Comparison of ENCODE assay signal across 8 cellular contexts in genomic region chr14:88792572-88793258, GRCh38. TPM values are rescaled to one million over a fixed set of nuclear protein-coding genes. Genes with fewer than 3 reads are reported as not detected.
DNase-seq lines count a peak whose midpoint lies in the region; ATAC-seq and TF ChIP-seq lines count a peak whose summit lies in the region.

Gene EML5 (minus strand): TSS chr14:88792953. CDS start chr14:88792503, 450 bp downstream.

- H3K27ac ChIP-seq in duodenal mucosa (ENCODE audit: low read depth, low read length) (peak within 1 kb of the TSS; percentile 50), lower lobe of right lung (peak within 1 kb of the TSS; percentile 80)

- H3K4me1 ChIP-seq in BE2C = no peaks in the 10 kb centered on the region
- H3K4me1 ChIP-seq in duodenal mucosa (ENCODE audit: control insufficient read depth in 1 of 2, insufficient read depth in 2 of 2, low read length in 2 of 2) = peaks cover 0 to 10% of the 10 kb centered on the region in 2 donors
- H3K4me1 ChIP-seq in lower lobe of right lung = peaks cover 13% of the 10 kb centered on the region

- H3K36me3 ChIP-seq in BE2C (peaks cover 16% of the 10 kb centered on the region), duodenal mucosa (ENCODE audit: control insufficient read depth in 1 of 2, insufficient read depth in 2 of 2, low read length in 2 of 2) (no peaks in the 10 kb centered on the region), lower lobe of right lung (no peaks in the 10 kb centered on the region)

- peaks cover 25% of the 10 kb centered on the region for H3K4me1 Mint-ChIP-seq in activated CD4-positive, alpha-beta memory T cell treated with anti-CD3 and anti-CD28 coated beads for 36 hours (ENCODE audit: low read depth)

- H3K36me3 Mint-ChIP-seq in activated CD4-positive, alpha-beta memory T cell treated with anti-CD3 and anti-CD28 coated beads for 36 hours = no peaks in the 10 kb centered on the region

- CTCF ChIA-PET in activated CD4-positive, alpha-beta memory T cell treated with anti-CD3 and anti-CD28 coated beads for 36 hours (lab: Charles Lee) = interaction anchor here (0.6 to 2.7 kb wide), 10 partner anchors 8 to 140 kb away, joined by 3 to 13 read pairs (median 3); partner anchors contain the start of gene TTC8

- H3K9me3 ChIP-seq in BE2C (no peaks in the 10 kb centered on the region), duodenal mucosa (ENCODE audit: control insufficient read depth in 1 of 2, low read length in 2 of 2) (no peaks in the 10 kb centered on the region), lower lobe of right lung (no peaks in the 10 kb centered on the region)

- H3K27me3 ChIP-seq in BE2C (no peaks in the 10 kb centered on the region), duodenal mucosa (ENCODE audit: control insufficient read depth in 1 of 2, insufficient read depth in 2 of 2, low read length in 2 of 2) (peaks cover 14 to 29% of the 10 kb centered on the region in 2 donors), lower lobe of right lung (ENCODE audit: low read depth) (no peaks in the 10 kb centered on the region)

- H3K9ac ChIP-seq in duodenal mucosa (ENCODE audit: low read depth in 1 of 2, low read length in 2 of 2) = peak within 1 kb of the TSS; percentile 54 to 74

- POLR2A ChIA-PET in activated CD4-positive, alpha-beta memory T cell treated with anti-CD3 and anti-CD28 coated beads for 36 hours (lab: Charles Lee) = interaction anchor here (2.6 kb wide), 1 partner anchor 32 kb away, joined by 12 read pairs; the partner anchor contains the start of gene TTC8

- H3K4me3 Mint-ChIP-seq in activated CD4-positive, alpha-beta memory T cell treated with anti-CD3 and anti-CD28 coated beads for 36 hours = peak within 1 kb of the TSS; percentile 89

- TF ChIP-seq CTCF in BE2C (IDR thresholded peaks at IDR 0.05; ENCODE audit: low read depth, low read length) (peak; percentile 12; the same call in 1 of the 2 replicates), lower lobe of right lung (IDR thresholded peaks at IDR 0.05) (peak; percentile 35)

- no peaks in the 10 kb centered on the region for H3K9me3 Mint-ChIP-seq in activated CD4-positive, alpha-beta memory T cell treated with anti-CD3 and anti-CD28 coated beads for 36 hours

- ATAC-seq in HG03439 (IDR thresholded peaks at IDR 0.05; ENCODE audit: unreplicated experiment) (peak; percentile 90), lower lobe of right lung (peak; percentile 99)

- peaks cover 3% of the 10 kb centered on the region for H3K27me3 Mint-ChIP-seq in activated CD4-positive, alpha-beta memory T cell treated with anti-CD3 and anti-CD28 coated beads for 36 hours

- H3K27ac Mint-ChIP-seq in activated CD4-positive, alpha-beta memory T cell treated with anti-CD3 and anti-CD28 coated beads for 36 hours = peak within 1 kb of the TSS; percentile 74

- DNase-seq in BE2C = peak; percentile 96
- peak; percentile 52 for DNase-seq in GM19238 (ENCODE audit: insufficient read length, low spot score)
- DNase-seq in NCI-H526 (lab: John Stamatoyannopoulos, UW) = peak; percentile 42 to 88
- peak; percentile 87 for DNase-seq in activated CD4-positive, alpha-beta memory T cell treated with anti-CD3 and anti-CD28 coated beads for 36 hours
- peak; percentile 93 for DNase-seq in lower lobe of right lung
- peak; percentile 79 for DNase-seq in stimulated activated CD4-positive, alpha-beta T cell treated with anti-CD3 and anti-CD28 coated beads, Interleukin-4, amount 100 ng/mL, for 48 hours (ENCODE audit: low read depth in 2 of 2)

- intact Hi-C loops in activated CD4-positive, alpha-beta memory T cell treated with anti-CD3 and anti-CD28 coated beads for 36 hours (cut with micrococcal nuclease) = loop anchor here (1.0 to 5.0 kb wide), 6 partner anchors 32 to 1165 kb away; partner anchors contain the start of genes FOXN3, GALC, GPR65 and TDP1
- intact Hi-C loops in lower lobe of right lung (cut with DNase I) = no loop called here

- peak within 1 kb of the TSS; percentile 99 for H3K4me3 ChIP-seq in BE2C (ENCODE audit: low read depth, low read length)
- peak within 1 kb of the TSS; percentile 73 to 89 for H3K4me3 ChIP-seq in duodenal mucosa (ENCODE audit: low read depth in 1 of 2, low read length in 2 of 2)
- H3K4me3 ChIP-seq in lower lobe of right lung = peak within 1 kb of the TSS; percentile 65

RNA-seq across cellular contexts. Expression of gene EML5, which starts in this region (rescaled TPM):
- 14.0 TPM for polyA plus RNA-seq in BE2C (2012; ENCODE audit: insufficient read depth, insufficient read length, low read depth)
- 1 to 10 TPM; 5.7 to 6.2 TPM for total RNA-seq in activated CD4-positive, alpha-beta memory T cell treated with anti-CD3 and anti-CD28 coated beads for 36 hours
- 2.4 TPM for total RNA-seq in lower lobe of right lung

Comparison
In these comparisons a context has a peak if more than half of its experiments do, and no peak if none do; other contexts are left out.
1. Peak in every context shown above with its lines: DNase-seq, ATAC-seq, H3K4me3 ChIP-seq and H3K27ac ChIP-seq.